Comparison of ENCODE assay signal across 2 cellular contexts in the genomic region with DNA sequence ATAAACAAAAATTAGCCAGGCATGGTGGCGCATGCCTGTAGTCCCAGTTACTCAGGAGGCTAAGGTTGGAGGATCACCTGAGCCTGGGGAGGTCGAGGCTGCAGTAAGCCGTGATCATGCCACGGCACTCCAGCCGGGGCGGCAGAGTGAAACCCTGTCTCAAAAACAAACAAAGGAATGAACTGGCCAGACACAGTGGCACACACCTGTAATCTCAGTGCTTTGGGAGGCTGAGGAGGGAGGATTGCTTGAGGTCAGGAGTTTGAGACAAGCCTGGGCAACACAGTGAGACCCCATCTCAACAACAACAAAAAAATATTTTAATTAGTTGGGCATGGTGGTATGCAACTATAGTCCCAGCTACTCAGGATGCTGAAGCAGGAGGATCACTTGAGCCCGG.
TF ChIP-seq lines count a peak whose summit lies in the region.

No MANE protein-coding gene starts in this region.

TF ChIP-seq in K562, 482 proteins besides CTCF, POLR2A, EP300 and RAD21:
- TF ChIP-seq ZNF184 (CRISPR knock-in tag; IDR thresholded peaks at IDR 0.05) (0 out of 2 replicates have a peak, but pooled peaks have one; percentile 5), ZNF121 (CRISPR knock-in tag; conservative IDR thresholded peaks at IDR 0.05) (peak; percentile 97)
TF ChIP-seq in K562: peak in this region for 2; not testable (repeated sequence) for 480.

TF ChIP-seq in HepG2, 621 proteins besides CTCF, POLR2A, EP300 and RAD21:
- TF ChIP-seq, protein P1, sequence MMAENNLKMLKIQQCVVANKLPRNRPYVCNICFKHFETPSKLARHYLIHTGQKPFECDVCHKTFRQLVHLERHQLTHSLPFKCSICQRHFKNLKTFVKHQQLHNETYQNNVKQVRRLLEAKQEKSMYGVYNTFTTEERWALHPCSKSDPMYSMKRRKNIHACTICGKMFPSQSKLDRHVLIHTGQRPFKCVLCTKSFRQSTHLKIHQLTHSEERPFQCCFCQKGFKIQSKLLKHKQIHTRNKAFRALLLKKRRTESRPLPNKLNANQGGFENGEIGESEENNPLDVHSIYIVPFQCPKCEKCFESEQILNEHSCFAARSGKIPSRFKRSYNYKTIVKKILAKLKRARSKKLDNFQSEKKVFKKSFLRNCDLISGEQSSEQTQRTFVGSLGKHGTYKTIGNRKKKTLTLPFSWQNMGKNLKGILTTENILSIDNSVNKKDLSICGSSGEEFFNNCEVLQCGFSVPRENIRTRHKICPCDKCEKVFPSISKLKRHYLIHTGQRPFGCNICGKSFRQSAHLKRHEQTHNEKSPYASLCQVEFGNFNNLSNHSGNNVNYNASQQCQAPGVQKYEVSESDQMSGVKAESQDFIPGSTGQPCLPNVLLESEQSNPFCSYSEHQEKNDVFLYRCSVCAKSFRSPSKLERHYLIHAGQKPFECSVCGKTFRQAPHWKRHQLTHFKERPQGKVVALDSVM (CRISPR knock-in tag; IDR thresholded peaks at IDR 0.05), result peak; percentile 60; the same call in 1 of the 2 replicates
- TF ChIP-seq ZNF121 (CRISPR knock-in tag; IDR thresholded peaks at IDR 0.05), result 0 out of 2 replicates have a peak, but pooled peaks have one; percentile 17
